1 cellular context compared by ENCODE assay signal in the genomic region with DNA sequence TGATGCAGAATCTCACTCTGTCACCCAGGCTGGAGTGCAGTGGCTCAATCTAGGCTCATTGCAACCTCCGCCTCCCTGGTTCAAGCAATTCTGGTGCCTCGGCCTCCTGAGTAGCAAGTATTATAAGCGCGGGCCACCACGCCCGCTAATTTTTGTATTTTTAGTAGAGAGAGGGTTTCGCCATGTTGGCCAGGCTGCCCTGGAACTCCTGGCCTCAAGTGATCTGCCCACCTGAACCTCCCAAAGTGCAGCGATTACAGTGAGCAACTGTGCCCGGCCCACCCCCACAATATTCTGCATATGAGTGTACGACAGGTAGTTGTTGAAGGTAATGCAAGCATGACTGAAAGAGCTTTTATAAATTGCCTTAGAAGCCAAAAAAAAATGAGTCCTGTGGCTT.
TF ChIP-seq lines count a peak whose summit lies in the region.

No MANE protein-coding gene starts in this region.

TF ChIP-seq in A549, 52 proteins besides CTCF, POLR2A, EP300 and RAD21 (continued from another document):
- TF ChIP-seq, protein P1, sequence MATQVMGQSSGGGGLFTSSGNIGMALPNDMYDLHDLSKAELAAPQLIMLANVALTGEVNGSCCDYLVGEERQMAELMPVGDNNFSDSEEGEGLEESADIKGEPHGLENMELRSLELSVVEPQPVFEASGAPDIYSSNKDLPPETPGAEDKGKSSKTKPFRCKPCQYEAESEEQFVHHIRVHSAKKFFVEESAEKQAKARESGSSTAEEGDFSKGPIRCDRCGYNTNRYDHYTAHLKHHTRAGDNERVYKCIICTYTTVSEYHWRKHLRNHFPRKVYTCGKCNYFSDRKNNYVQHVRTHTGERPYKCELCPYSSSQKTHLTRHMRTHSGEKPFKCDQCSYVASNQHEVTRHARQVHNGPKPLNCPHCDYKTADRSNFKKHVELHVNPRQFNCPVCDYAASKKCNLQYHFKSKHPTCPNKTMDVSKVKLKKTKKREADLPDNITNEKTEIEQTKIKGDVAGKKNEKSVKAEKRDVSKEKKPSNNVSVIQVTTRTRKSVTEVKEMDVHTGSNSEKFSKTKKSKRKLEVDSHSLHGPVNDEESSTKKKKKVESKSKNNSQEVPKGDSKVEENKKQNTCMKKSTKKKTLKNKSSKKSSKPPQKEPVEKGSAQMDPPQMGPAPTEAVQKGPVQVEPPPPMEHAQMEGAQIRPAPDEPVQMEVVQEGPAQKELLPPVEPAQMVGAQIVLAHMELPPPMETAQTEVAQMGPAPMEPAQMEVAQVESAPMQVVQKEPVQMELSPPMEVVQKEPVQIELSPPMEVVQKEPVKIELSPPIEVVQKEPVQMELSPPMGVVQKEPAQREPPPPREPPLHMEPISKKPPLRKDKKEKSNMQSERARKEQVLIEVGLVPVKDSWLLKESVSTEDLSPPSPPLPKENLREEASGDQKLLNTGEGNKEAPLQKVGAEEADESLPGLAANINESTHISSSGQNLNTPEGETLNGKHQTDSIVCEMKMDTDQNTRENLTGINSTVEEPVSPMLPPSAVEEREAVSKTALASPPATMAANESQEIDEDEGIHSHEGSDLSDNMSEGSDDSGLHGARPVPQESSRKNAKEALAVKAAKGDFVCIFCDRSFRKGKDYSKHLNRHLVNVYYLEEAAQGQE (IDR thresholded peaks at IDR 0.05): no peak
- TF ChIP-seq RCOR1 (IDR thresholded peaks at IDR 0.05; ENCODE audit: low read depth, low read length) (no peak), KDM5A (IDR thresholded peaks at IDR 0.05) (no peak), EHF (CRISPR knock-in tag; IDR thresholded peaks at IDR 0.05) (no peak)
- TF ChIP-seq, protein P2, sequence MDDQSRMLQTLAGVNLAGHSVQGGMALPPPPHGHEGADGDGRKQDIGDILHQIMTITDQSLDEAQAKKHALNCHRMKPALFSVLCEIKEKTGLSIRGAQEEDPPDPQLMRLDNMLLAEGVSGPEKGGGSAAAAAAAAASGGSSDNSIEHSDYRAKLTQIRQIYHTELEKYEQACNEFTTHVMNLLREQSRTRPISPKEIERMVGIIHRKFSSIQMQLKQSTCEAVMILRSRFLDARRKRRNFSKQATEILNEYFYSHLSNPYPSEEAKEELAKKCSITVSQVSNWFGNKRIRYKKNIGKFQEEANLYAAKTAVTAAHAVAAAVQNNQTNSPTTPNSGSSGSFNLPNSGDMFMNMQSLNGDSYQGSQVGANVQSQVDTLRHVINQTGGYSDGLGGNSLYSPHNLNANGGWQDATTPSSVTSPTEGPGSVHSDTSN (IDR thresholded peaks at IDR 0.05): no peak
